8 cellular contexts compared by ENCODE assay signal in the genomic region with DNA sequence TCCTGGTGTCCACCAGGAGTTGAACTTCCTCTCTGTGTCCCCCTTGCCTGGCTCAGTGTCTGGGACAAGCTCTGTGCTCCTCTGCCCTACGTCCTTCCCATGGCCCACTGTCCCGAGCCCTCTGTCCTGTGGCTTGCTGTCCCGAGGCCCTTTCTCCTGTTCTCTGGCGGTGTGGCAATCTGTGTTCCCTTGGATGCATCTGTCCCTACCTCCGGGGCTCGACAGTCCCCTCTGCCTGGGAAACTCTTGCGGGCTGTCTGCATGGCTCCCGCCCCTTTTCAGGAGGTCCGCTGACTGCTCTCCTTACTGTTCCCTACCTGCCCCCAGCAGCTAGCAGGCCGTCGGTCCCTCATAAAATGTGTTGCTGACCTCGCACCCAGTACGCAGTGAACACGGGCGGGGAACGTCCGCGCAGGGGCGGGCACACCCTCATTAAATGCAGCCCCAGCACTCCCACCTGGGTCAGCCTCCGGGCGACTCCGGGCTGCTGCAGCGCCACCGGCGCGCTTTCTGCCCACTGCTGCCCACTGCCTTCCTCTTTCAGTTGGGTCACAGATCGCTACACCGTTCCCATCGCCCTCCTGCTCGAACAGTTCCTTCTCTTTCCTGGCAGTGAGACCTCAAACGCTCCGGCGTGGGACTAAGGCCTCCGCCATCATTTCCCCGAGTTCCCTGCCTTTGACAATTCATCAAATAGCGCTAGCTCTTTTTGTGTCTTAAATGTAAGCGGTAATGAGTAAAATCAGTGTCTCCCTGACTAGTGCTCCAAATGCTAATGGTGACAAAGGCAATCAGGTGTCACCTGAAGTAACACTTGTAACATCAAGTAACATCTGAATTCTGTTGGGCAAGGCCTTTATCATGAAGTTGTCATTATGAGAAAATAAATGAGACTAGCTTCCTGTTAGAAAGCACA.
DNase-seq lines count a peak whose midpoint lies in the region; ATAC-seq, FAIRE-seq and TF ChIP-seq lines count a peak whose summit lies in the region.

No MANE protein-coding gene starts in this region.

- no peaks in the 10 kb centered on the region for H3K4me1 ChIP-seq in pancreas

- no peak overlapping the region for H3K4me3 ChIP-seq in pancreas

- WGBS in pancreas, 2 donors = 60 to 62% methylated on average over 33 to 37 of the region's 37 CpGs

- H3K27ac ChIP-seq in pancreas = no peak overlapping the region

- TF ChIP-seq CTCF in pancreas (IDR thresholded peaks at IDR 0.05) = no peak

- no peaks in the 10 kb centered on the region for H3K9me3 ChIP-seq in pancreas

- intact Hi-C loops in pancreas (cut with DNase I) = no loop called here

- ATAC-seq in esophagus mucosa = peak; percentile 31
- ATAC-seq in pancreas = peak in 3 of 4 donors; percentile 11 to 25 (median 14)
- ATAC-seq in HG03457 (IDR thresholded peaks at IDR 0.05; ENCODE audit: unreplicated experiment) = no peak

- no peaks in the 10 kb centered on the region for H3K27me3 ChIP-seq in pancreas

- H3K36me3 ChIP-seq in pancreas = no peaks in the 10 kb centered on the region

- DNase-seq in DMS53 (lab: John Stamatoyannopoulos, UW) (peak; percentile 54), NCI-H526 treated with DMSO at 0.1 percent for 48 hours (lab: John Stamatoyannopoulos, UW) (peak; percentile 18), pancreas (peak in 1 of 6 donors; percentile 43), SIG-M5 treated with dmso at 0.1 percent for 504 hours (lab: John Stamatoyannopoulos, UW; ENCODE audit: unreplicated experiment) (no peak), RKO (ENCODE audit: low spot score) (no peak), NCI-H1105 treated with DMSO at 0.1 percent for 48 hours (lab: John Stamatoyannopoulos, UW) (no peak)

- FAIRE-seq in pancreas (lab: Jason Lieb, UNC) = no peak

Comparison
In these comparisons a context has a peak if more than half of its experiments do, and no peak if none do; other contexts are left out.
1. DNase-seq: peak in DMS53 (single experiment) and NCI-H526 treated with DMSO at 0.1 percent for 48 hours (single experiment); none in SIG-M5 treated with dmso at 0.1 percent for 504 hours (single experiment), RKO (single experiment) and NCI-H1105 treated with DMSO at 0.1 percent for 48 hours (single experiment).